In the genomic region with DNA sequence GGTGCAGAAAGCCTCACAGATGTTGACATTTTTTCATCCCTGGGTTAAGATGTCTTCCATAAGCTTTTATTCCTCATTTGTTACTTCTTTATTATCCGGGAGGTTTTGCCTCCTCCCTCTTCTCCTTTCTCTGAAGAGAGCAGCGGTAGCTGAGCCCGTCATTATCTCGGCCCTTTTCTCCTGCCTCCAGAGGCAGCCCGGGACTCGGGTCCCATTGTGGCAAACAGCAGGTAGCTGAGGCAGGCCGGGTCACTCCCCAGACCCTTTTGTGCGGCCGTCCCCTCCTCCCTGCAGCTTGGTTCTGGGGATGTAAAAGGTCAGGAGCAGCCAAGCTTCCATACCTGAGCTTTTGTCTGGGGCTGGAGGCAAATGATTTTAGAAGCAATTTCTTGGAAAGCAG, we compare ENCODE assay signal across 24 cellular contexts.
DNase-seq lines count a peak whose midpoint lies in the region; ATAC-seq and TF ChIP-seq lines count a peak whose summit lies in the region.
"Had no signal": no experiment of that assay in that cellular context is flagged by ENCODE, and none has a peak within 500 bp of the region (broad histone marks: within the 10 kb centered on the region; RNA-seq: fewer than 3 reads in every experiment).

No MANE protein-coding gene starts in this region.

- H3K9ac ChIP-seq in iPS-20b (ENCODE audit: low read depth, low read length): peak overlapping the region; percentile 62; the same call in 1 of the 2 replicates

- CTCF ChIA-PET in activated CD8-positive, alpha-beta memory T cell treated with anti-CD3 and anti-CD28 coated beads, Interleukin-2, amount 10 ng/mL, durations not matched to agents 7 days and 5 days (lab: Charles Lee): interaction anchor here (1.1 kb wide), 1 partner anchor 11 kb away, joined by 4 read pairs; no protein-coding TSS in a partner anchor

- H3K27me3 Mint-ChIP-seq in activated CD8-positive, alpha-beta memory T cell treated with anti-CD3 and anti-CD28 coated beads, Interleukin-2, amount 10 ng/mL, durations not matched to agents 7 days and 5 days: peaks cover 45% of the 10 kb centered on the region

- no peak for TF ChIP-seq CTCF in adrenal gland (IDR thresholded peaks at IDR 0.05)
- no peak for TF ChIP-seq CTCF in upper lobe of right lung (IDR thresholded peaks at IDR 0.05)

- H3K36me3 Mint-ChIP-seq in activated CD8-positive, alpha-beta memory T cell treated with anti-CD3 and anti-CD28 coated beads, Interleukin-2, amount 10 ng/mL, durations not matched to agents 7 days and 5 days: peaks cover 4% of the 10 kb centered on the region
- H3K36me3 Mint-ChIP-seq: CD8-positive, alpha-beta memory T cell; stimulated activated naive B cell treated with anti-CD40 and anti-IgM and Interleukin-4, amounts not matched to agents 10 μg/mL and 1 μg/mL and 100 μg/mL, for 72 hours had no signal

- WGBS in adrenal gland, 4 donors: 76 to 89% (median 83%) methylated on average over 8 to 9 of the region's 9 CpGs

- intact Hi-C loops in adrenal gland (cut with DNase I) (no loop called here), upper lobe of right lung (cut with DNase I) (no loop called here)

- H3K4me1 ChIP-seq in adrenal gland (replicated peaks in 1 of 2) (peaks cover 0 to 7% of the 10 kb centered on the region in 2 donors), iPS-20b (ENCODE audit: insufficient read depth, low read length) (peaks cover 22% of the 10 kb centered on the region), upper lobe of right lung (peaks cover 8% of the 10 kb centered on the region)
- H3K4me1 ChIP-seq: testis had no signal

- H3K27ac Mint-ChIP-seq in activated CD8-positive, alpha-beta memory T cell treated with anti-CD3 and anti-CD28 coated beads, Interleukin-2, amount 10 ng/mL, durations not matched to agents 7 days and 5 days: no peak overlapping the region
- H3K27ac Mint-ChIP-seq: activated T-cell treated with anti-CD3 and anti-CD28 coated beads, Interleukin-2, amount 50 U/mL, for 72 hours; CD8-positive, alpha-beta memory T cell; dendritic cell treated with granulocyte-macrophage colony-stimulating factor and Interleukin-4, amounts not matched to agents 40 ng/mL and 50 ng/mL, for 4 days; stimulated activated naive B cell treated with anti-CD40 and anti-IgM and Interleukin-4, amounts not matched to agents 10 μg/mL and 1 μg/mL and 100 μg/mL, for 72 hours had no signal

- H3K9me3 ChIP-seq in adrenal gland (replicated peaks in 1 of 3) (no peaks in the 10 kb centered on the region), iPS-20b (ENCODE audit: insufficient read depth, low read depth, low read length) (0 out of 2 replicates have a peak, but pooled peaks cover 2% of the 10 kb centered on the region), upper lobe of right lung (no peaks in the 10 kb centered on the region)
- H3K9me3 ChIP-seq: testis had no signal

- H3K27ac ChIP-seq in adrenal gland: no peak overlapping the region
- H3K27ac ChIP-seq in iPS-20b (ENCODE audit: low read length): peak overlapping the region; percentile 29
- H3K27ac ChIP-seq in upper lobe of right lung: no peak overlapping the region
- H3K27ac ChIP-seq: 22Rv1, testis had no signal

- no peaks in the 10 kb centered on the region for H3K27me3 ChIP-seq in adrenal gland
- peaks cover 19% of the 10 kb centered on the region; the same call in 1 of the 2 replicates for H3K27me3 ChIP-seq in iPS-20b (ENCODE audit: insufficient read depth, low read length)
- H3K27me3 ChIP-seq in upper lobe of right lung: no peaks in the 10 kb centered on the region
- H3K27me3 ChIP-seq: testis had no signal

- ATAC-seq in upper lobe of right lung (no peak), HG02642 (IDR thresholded peaks at IDR 0.05; ENCODE audit: poor library complexity, unreplicated experiment) (no peak)
- no peak for ATAC-seq in activated CD8-positive, alpha-beta memory T cell treated with anti-CD3 and anti-CD28 coated beads, Interleukin-2, amount 10 ng/mL, durations not matched to agents 7 days and 5 days
- ATAC-seq: activated T-cell treated with anti-CD3 and anti-CD28 coated beads, Interleukin-2, amount 50 U/mL, for 72 hours; stimulated activated naive B cell treated with anti-CD40 and anti-IgM and Interleukin-4, amounts not matched to agents 10 μg/mL and 1 μg/mL and 100 μg/mL, for 72 hours had no signal

- no peak overlapping the region for H3K4me3 ChIP-seq in adrenal gland
- H3K4me3 ChIP-seq in iPS-20b (ENCODE audit: low read length): peak overlapping the region; percentile 48
- no peak overlapping the region for H3K4me3 ChIP-seq in upper lobe of right lung
- H3K4me3 ChIP-seq: testis had no signal

- peak; percentile 15 for DNase-seq in NCI-H1092 treated with DMSO at 0.1 percent for 48 hours (lab: John Stamatoyannopoulos, UW)
- no peak for DNase-seq in NCI-H1092 (lab: John Stamatoyannopoulos, UW)
- DNase-seq in adrenal gland: peak in 4 of 7 donors; percentile 4 to 20 (median 11)
- peak; percentile 46 for DNase-seq in upper lobe of right lung
- no peak for DNase-seq in activated CD8-positive, alpha-beta memory T cell treated with anti-CD3 and anti-CD28 coated beads, Interleukin-2, amount 10 ng/mL, durations not matched to agents 7 days and 5 days
- DNase-seq in NAMALWA (ENCODE audit: low spot score): no peak
- DNase-seq: activated CD4-positive, CD25-positive, alpha-beta regulatory T cell treated with anti-CD3 and anti-CD28 coated beads, Interleukin-2, amount 50 U/mL, for 72 hours; activated naive CD4-positive, alpha-beta T cell treated with anti-CD3 and anti-CD28 coated beads, Interleukin-2, amount 50 U/mL, for 16 hours; activated T-cell treated with anti-CD3 and anti-CD28 coated beads, Interleukin-2, amount 50 U/mL, for 72 hours; AML-193; anterior cingulate cortex; CD8-positive, alpha-beta memory T cell; GF-D8; NCI-H1694 treated with DMSO at 0.1 percent for 48 hours; NCI-H226; SHP77 treated with DMSO at 0.1 percent for 48 hours; stimulated activated CD4-positive, alpha-beta T cell treated with anti-CD3 and anti-CD28 coated beads, Interleukin-2, amount 100 ng/mL, for 48 hours; stimulated activated naive B cell treated with anti-CD40 and anti-IgM and Interleukin-4, amounts not matched to agents 10 μg/mL and 1 μg/mL and 100 μg/mL, for 72 hours; testis had no signal

- H3K9me3 Mint-ChIP-seq in activated CD8-positive, alpha-beta memory T cell treated with anti-CD3 and anti-CD28 coated beads, Interleukin-2, amount 10 ng/mL, durations not matched to agents 7 days and 5 days (ENCODE audit: low read depth): no peaks in the 10 kb centered on the region
- H3K9me3 Mint-ChIP-seq: activated T-cell treated with anti-CD3 and anti-CD28 coated beads, Interleukin-2, amount 50 U/mL, for 72 hours; dendritic cell treated with granulocyte-macrophage colony-stimulating factor and Interleukin-4, amounts not matched to agents 40 ng/mL and 50 ng/mL, for 4 days; neural crest cell had no signal

- H3K4me3 Mint-ChIP-seq in activated CD8-positive, alpha-beta memory T cell treated with anti-CD3 and anti-CD28 coated beads, Interleukin-2, amount 10 ng/mL, durations not matched to agents 7 days and 5 days: no peak overlapping the region
- H3K4me3 Mint-ChIP-seq: activated T-cell treated with anti-CD3 and anti-CD28 coated beads, Interleukin-2, amount 50 U/mL, for 72 hours; CD8-positive, alpha-beta memory T cell; dendritic cell treated with granulocyte-macrophage colony-stimulating factor and Interleukin-4, amounts not matched to agents 40 ng/mL and 50 ng/mL, for 4 days; neural crest cell; stimulated activated naive B cell treated with anti-CD40 and anti-IgM and Interleukin-4, amounts not matched to agents 10 μg/mL and 1 μg/mL and 100 μg/mL, for 72 hours had no signal

- H3K36me3 ChIP-seq in adrenal gland (replicated peaks in 1 of 2): no peaks in the 10 kb centered on the region
- no peaks in the 10 kb centered on the region for H3K36me3 ChIP-seq in iPS-20b (ENCODE audit: insufficient read depth, low read depth, low read length)
- no peaks in the 10 kb centered on the region for H3K36me3 ChIP-seq in upper lobe of right lung

- no peaks in the 10 kb centered on the region for H3K4me1 Mint-ChIP-seq in activated CD8-positive, alpha-beta memory T cell treated with anti-CD3 and anti-CD28 coated beads, Interleukin-2, amount 10 ng/mL, durations not matched to agents 7 days and 5 days
- H3K4me1 Mint-ChIP-seq: CD8-positive, alpha-beta memory T cell; stimulated activated naive B cell treated with anti-CD40 and anti-IgM and Interleukin-4, amounts not matched to agents 10 μg/mL and 1 μg/mL and 100 μg/mL, for 72 hours had no signal

- no peak for TF ChIP-seq POLR2A in adrenal gland (IDR thresholded peaks at IDR 0.05)

Comparison
In these comparisons a context has a peak if more than half of its experiments do, and no peak if none do; other contexts are left out.
1. DNase-seq: peak in NCI-H1092 treated with DMSO at 0.1 percent for 48 hours (single experiment), adrenal gland (4 of 7) and upper lobe of right lung (single experiment); none in NCI-H1092 (single experiment), activated CD8-positive, alpha-beta memory T cell treated with anti-CD3 and anti-CD28 coated beads, Interleukin-2, amount 10 ng/mL, durations not matched to agents 7 days and 5 days (single experiment) and NAMALWA (single experiment).